ENCODE assay signal across 1 cellular context in the genomic region with DNA sequence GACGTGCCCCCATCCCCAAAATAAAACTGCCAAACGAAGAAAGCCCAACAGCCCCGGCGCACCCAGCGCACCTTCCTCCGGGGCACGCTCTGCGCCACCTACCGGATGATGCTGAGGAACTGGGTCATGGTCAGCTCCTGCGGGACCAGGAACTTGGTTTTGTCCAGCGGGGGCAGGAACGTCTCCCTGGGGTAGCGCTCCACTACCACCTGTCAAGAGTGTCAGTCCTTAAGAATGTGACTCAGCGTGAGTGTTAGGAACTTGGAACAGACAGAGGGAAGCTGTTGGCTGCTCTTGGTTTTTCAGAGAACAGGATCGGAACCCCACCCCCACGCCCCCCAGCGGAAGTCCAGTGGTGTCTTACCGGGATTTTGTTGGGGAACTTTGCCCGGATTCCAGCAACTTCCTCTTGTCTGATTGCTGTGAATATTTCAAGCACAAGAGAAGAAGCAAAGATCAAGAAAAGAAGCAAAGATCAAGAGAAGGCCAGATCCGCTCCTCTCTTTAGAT.
TF ChIP-seq lines count a peak whose summit lies in the region.

No MANE protein-coding gene starts in this region.

TF ChIP-seq in K562, 482 proteins besides CTCF, POLR2A, EP300 and RAD21 (continued from another document and continues in another):
- TF ChIP-seq E2F6 (IDR thresholded peaks at IDR 0.05; ENCODE audit: borderline replicate concordance in 1 of 2, extremely low read depth in 1 of 2, insufficient read depth in 1 of 2, insufficient read length in 1 of 2, low read depth in 1 of 2, low read length in 1 of 2, poor library complexity in 1 of 2, severe bottlenecking in 1 of 2) (peak in 1 of 2 experiments; percentile 42), TAF7 (tag; IDR thresholded peaks at IDR 0.05) (no peak), GATAD2A (IDR thresholded peaks at IDR 0.05) (peak; percentile 71; the same call in 1 of the 2 replicates), SMAD2 (IDR thresholded peaks at IDR 0.05; ENCODE audit: low read depth, low read length) (no peak), SMC3 (conservative IDR thresholded peaks at IDR 0.05; ENCODE audit: insufficient read depth, low read depth, low read length) (peak; percentile 57), TRIM28 (IDR thresholded peaks at IDR 0.05) (peak; percentile 51; the same call in 1 of the 2 replicates), HDAC6 (IDR thresholded peaks at IDR 0.05; ENCODE audit: low read depth, low read length) (no peak), TGIF2 (CRISPR knock-in tag; IDR thresholded peaks at IDR 0.05) (no peak), ZBTB7A (IDR thresholded peaks at IDR 0.05; ENCODE audit: borderline replicate concordance, control insufficient read depth, low read depth, low read length) (peak; percentile 37; the same call in 1 of the 2 replicates), TCF7L2 (IDR thresholded peaks at IDR 0.05; ENCODE audit: low read depth, low read length) (no peak; the same call in 1 of the 2 replicates), ZNF57 (CRISPR knock-in tag; IDR thresholded peaks at IDR 0.05) (no peak), ZNF668 (CRISPR knock-in tag; IDR thresholded peaks at IDR 0.05) (no peak), BDP1 (IDR thresholded peaks at IDR 0.05; ENCODE audit: insufficient read depth, insufficient read length) (no peak), ZNF23 (CRISPR knock-in tag; IDR thresholded peaks at IDR 0.05) (no peak), SETDB1 (IDR thresholded peaks at IDR 0.05; ENCODE audit: low read length) (no peak), CBX5 (IDR thresholded peaks at IDR 0.05; ENCODE audit: borderline replicate concordance, low read depth) (peak; percentile 61; the same call in 1 of the 2 replicates), CC2D1A (IDR thresholded peaks at IDR 0.05) (peak; percentile 60; the same call in 1 of the 2 replicates), NR4A1 (CRISPR knock-in tag; IDR thresholded peaks at IDR 0.05) (no peak), NR4A1 (tag; IDR thresholded peaks at IDR 0.05) (no peak), BRD9 (IDR thresholded peaks at IDR 0.05; ENCODE audit: low read depth, partially characterized antibody) (no peak), ZNF282 (CRISPR knock-in tag; IDR thresholded peaks at IDR 0.05) (no peak), RNF2 (IDR thresholded peaks at IDR 0.05) (0 out of 2 replicates have a peak, but pooled peaks have one; percentile 23), MAFF (IDR thresholded peaks at IDR 0.05; ENCODE audit: low read length) (no peak), SMAD4 (CRISPR knock-in tag; conservative IDR thresholded peaks at IDR 0.05) (0 out of 2 replicates have a peak, but pooled peaks have one; percentile 42), ZNF79 (CRISPR knock-in tag; IDR thresholded peaks at IDR 0.05; ENCODE audit: low read depth) (no peak), RERE (CRISPR knock-in tag; IDR thresholded peaks at IDR 0.05; ENCODE audit: borderline replicate concordance) (no peak), NFE2L1 (tag; IDR thresholded peaks at IDR 0.05; ENCODE audit: borderline replicate concordance, low read depth) (no peak), SMARCA4 (IDR thresholded peaks at IDR 0.05) (peak; percentile 84)
- TF ChIP-seq, protein P1, sequence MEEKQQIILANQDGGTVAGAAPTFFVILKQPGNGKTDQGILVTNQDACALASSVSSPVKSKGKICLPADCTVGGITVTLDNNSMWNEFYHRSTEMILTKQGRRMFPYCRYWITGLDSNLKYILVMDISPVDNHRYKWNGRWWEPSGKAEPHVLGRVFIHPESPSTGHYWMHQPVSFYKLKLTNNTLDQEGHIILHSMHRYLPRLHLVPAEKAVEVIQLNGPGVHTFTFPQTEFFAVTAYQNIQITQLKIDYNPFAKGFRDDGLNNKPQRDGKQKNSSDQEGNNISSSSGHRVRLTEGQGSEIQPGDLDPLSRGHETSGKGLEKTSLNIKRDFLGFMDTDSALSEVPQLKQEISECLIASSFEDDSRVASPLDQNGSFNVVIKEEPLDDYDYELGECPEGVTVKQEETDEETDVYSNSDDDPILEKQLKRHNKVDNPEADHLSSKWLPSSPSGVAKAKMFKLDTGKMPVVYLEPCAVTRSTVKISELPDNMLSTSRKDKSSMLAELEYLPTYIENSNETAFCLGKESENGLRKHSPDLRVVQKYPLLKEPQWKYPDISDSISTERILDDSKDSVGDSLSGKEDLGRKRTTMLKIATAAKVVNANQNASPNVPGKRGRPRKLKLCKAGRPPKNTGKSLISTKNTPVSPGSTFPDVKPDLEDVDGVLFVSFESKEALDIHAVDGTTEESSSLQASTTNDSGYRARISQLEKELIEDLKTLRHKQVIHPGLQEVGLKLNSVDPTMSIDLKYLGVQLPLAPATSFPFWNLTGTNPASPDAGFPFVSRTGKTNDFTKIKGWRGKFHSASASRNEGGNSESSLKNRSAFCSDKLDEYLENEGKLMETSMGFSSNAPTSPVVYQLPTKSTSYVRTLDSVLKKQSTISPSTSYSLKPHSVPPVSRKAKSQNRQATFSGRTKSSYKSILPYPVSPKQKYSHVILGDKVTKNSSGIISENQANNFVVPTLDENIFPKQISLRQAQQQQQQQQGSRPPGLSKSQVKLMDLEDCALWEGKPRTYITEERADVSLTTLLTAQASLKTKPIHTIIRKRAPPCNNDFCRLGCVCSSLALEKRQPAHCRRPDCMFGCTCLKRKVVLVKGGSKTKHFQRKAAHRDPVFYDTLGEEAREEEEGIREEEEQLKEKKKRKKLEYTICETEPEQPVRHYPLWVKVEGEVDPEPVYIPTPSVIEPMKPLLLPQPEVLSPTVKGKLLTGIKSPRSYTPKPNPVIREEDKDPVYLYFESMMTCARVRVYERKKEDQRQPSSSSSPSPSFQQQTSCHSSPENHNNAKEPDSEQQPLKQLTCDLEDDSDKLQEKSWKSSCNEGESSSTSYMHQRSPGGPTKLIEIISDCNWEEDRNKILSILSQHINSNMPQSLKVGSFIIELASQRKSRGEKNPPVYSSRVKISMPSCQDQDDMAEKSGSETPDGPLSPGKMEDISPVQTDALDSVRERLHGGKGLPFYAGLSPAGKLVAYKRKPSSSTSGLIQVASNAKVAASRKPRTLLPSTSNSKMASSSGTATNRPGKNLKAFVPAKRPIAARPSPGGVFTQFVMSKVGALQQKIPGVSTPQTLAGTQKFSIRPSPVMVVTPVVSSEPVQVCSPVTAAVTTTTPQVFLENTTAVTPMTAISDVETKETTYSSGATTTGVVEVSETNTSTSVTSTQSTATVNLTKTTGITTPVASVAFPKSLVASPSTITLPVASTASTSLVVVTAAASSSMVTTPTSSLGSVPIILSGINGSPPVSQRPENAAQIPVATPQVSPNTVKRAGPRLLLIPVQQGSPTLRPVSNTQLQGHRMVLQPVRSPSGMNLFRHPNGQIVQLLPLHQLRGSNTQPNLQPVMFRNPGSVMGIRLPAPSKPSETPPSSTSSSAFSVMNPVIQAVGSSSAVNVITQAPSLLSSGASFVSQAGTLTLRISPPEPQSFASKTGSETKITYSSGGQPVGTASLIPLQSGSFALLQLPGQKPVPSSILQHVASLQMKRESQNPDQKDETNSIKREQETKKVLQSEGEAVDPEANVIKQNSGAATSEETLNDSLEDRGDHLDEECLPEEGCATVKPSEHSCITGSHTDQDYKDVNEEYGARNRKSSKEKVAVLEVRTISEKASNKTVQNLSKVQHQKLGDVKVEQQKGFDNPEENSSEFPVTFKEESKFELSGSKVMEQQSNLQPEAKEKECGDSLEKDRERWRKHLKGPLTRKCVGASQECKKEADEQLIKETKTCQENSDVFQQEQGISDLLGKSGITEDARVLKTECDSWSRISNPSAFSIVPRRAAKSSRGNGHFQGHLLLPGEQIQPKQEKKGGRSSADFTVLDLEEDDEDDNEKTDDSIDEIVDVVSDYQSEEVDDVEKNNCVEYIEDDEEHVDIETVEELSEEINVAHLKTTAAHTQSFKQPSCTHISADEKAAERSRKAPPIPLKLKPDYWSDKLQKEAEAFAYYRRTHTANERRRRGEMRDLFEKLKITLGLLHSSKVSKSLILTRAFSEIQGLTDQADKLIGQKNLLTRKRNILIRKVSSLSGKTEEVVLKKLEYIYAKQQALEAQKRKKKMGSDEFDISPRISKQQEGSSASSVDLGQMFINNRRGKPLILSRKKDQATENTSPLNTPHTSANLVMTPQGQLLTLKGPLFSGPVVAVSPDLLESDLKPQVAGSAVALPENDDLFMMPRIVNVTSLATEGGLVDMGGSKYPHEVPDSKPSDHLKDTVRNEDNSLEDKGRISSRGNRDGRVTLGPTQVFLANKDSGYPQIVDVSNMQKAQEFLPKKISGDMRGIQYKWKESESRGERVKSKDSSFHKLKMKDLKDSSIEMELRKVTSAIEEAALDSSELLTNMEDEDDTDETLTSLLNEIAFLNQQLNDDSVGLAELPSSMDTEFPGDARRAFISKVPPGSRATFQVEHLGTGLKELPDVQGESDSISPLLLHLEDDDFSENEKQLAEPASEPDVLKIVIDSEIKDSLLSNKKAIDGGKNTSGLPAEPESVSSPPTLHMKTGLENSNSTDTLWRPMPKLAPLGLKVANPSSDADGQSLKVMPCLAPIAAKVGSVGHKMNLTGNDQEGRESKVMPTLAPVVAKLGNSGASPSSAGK (IDR thresholded peaks at IDR 0.05), result peak; percentile 18; the same call in 1 of the 2 replicates
- TF ChIP-seq, protein P2, sequence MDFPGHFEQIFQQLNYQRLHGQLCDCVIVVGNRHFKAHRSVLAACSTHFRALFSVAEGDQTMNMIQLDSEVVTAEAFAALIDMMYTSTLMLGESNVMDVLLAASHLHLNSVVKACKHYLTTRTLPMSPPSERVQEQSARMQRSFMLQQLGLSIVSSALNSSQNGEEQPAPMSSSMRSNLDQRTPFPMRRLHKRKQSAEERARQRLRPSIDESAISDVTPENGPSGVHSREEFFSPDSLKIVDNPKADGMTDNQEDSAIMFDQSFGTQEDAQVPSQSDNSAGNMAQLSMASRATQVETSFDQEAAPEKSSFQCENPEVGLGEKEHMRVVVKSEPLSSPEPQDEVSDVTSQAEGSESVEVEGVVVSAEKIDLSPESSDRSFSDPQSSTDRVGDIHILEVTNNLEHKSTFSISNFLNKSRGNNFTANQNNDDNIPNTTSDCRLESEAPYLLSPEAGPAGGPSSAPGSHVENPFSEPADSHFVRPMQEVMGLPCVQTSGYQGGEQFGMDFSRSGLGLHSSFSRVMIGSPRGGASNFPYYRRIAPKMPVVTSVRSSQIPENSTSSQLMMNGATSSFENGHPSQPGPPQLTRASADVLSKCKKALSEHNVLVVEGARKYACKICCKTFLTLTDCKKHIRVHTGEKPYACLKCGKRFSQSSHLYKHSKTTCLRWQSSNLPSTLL (IDR thresholded peaks at IDR 0.05), result no peak
- TF ChIP-seq, protein P3, sequence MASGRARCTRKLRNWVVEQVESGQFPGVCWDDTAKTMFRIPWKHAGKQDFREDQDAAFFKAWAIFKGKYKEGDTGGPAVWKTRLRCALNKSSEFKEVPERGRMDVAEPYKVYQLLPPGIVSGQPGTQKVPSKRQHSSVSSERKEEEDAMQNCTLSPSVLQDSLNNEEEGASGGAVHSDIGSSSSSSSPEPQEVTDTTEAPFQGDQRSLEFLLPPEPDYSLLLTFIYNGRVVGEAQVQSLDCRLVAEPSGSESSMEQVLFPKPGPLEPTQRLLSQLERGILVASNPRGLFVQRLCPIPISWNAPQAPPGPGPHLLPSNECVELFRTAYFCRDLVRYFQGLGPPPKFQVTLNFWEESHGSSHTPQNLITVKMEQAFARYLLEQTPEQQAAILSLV (tag; IDR thresholded peaks at IDR 0.05), result no peak
- TF ChIP-seq, protein P4, sequence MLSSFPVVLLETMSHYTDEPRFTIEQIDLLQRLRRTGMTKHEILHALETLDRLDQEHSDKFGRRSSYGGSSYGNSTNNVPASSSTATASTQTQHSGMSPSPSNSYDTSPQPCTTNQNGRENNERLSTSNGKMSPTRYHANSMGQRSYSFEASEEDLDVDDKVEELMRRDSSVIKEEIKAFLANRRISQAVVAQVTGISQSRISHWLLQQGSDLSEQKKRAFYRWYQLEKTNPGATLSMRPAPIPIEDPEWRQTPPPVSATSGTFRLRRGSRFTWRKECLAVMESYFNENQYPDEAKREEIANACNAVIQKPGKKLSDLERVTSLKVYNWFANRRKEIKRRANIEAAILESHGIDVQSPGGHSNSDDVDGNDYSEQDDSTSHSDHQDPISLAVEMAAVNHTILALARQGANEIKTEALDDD (IDR thresholded peaks at IDR 0.05), result no peak
- TF ChIP-seq, protein P5, sequence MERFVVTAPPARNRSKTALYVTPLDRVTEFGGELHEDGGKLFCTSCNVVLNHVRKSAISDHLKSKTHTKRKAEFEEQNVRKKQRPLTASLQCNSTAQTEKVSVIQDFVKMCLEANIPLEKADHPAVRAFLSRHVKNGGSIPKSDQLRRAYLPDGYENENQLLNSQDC (CRISPR knock-in tag; IDR thresholded peaks at IDR 0.05), result no peak
